1 cellular context compared by ENCODE assay signal in the genomic region with DNA sequence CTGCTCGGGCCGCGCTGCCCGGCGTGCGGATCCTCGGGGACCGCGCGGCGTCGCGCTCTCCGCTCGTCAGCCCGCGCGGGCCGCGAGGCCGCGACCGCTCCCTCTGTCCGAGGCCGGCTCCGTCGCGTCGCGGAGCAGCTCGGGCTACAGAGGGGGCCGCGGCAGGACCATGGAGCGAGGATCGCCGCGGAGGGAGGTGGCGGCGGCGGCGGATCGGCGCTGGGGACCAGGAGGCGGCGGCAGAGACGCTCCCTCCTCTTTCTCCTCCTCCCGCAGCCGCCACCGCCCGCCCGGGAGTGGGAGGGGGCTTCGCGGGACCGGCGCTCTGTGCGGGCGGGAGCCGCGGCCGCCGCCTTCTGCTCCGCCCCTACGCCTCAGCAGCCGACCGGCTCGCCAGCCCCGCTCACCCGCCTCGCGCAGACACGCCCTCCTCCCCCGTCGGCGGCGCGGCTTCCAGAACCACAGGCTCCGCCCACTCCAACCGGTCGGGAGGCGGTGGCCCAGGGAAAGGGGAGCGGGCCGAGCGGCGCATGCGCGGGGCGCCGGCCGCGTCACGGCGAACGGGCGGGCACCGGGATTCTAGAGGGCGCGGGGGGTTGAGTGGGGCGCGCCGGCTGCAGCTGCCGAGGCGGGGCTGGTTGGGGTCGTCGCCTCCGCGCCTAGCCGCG.
TF ChIP-seq lines count a peak whose summit lies in the region.

A gene with protein sequence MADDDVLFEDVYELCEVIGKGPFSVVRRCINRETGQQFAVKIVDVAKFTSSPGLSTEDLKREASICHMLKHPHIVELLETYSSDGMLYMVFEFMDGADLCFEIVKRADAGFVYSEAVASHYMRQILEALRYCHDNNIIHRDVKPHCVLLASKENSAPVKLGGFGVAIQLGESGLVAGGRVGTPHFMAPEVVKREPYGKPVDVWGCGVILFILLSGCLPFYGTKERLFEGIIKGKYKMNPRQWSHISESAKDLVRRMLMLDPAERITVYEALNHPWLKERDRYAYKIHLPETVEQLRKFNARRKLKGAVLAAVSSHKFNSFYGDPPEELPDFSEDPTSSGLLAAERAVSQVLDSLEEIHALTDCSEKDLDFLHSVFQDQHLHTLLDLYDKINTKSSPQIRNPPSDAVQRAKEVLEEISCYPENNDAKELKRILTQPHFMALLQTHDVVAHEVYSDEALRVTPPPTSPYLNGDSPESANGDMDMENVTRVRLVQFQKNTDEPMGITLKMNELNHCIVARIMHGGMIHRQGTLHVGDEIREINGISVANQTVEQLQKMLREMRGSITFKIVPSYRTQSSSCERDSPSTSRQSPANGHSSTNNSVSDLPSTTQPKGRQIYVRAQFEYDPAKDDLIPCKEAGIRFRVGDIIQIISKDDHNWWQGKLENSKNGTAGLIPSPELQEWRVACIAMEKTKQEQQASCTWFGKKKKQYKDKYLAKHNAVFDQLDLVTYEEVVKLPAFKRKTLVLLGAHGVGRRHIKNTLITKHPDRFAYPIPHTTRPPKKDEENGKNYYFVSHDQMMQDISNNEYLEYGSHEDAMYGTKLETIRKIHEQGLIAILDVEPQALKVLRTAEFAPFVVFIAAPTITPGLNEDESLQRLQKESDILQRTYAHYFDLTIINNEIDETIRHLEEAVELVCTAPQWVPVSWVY (minus strand): TSS at position 298 of the 668 bp plus-strand sequence. CDS start 566 bp downstream, outside the sequence.

TF ChIP-seq in K562, 482 proteins besides CTCF, POLR2A, EP300 and RAD21 (continued from another document and continues in another):
- TF ChIP-seq, protein P1, sequence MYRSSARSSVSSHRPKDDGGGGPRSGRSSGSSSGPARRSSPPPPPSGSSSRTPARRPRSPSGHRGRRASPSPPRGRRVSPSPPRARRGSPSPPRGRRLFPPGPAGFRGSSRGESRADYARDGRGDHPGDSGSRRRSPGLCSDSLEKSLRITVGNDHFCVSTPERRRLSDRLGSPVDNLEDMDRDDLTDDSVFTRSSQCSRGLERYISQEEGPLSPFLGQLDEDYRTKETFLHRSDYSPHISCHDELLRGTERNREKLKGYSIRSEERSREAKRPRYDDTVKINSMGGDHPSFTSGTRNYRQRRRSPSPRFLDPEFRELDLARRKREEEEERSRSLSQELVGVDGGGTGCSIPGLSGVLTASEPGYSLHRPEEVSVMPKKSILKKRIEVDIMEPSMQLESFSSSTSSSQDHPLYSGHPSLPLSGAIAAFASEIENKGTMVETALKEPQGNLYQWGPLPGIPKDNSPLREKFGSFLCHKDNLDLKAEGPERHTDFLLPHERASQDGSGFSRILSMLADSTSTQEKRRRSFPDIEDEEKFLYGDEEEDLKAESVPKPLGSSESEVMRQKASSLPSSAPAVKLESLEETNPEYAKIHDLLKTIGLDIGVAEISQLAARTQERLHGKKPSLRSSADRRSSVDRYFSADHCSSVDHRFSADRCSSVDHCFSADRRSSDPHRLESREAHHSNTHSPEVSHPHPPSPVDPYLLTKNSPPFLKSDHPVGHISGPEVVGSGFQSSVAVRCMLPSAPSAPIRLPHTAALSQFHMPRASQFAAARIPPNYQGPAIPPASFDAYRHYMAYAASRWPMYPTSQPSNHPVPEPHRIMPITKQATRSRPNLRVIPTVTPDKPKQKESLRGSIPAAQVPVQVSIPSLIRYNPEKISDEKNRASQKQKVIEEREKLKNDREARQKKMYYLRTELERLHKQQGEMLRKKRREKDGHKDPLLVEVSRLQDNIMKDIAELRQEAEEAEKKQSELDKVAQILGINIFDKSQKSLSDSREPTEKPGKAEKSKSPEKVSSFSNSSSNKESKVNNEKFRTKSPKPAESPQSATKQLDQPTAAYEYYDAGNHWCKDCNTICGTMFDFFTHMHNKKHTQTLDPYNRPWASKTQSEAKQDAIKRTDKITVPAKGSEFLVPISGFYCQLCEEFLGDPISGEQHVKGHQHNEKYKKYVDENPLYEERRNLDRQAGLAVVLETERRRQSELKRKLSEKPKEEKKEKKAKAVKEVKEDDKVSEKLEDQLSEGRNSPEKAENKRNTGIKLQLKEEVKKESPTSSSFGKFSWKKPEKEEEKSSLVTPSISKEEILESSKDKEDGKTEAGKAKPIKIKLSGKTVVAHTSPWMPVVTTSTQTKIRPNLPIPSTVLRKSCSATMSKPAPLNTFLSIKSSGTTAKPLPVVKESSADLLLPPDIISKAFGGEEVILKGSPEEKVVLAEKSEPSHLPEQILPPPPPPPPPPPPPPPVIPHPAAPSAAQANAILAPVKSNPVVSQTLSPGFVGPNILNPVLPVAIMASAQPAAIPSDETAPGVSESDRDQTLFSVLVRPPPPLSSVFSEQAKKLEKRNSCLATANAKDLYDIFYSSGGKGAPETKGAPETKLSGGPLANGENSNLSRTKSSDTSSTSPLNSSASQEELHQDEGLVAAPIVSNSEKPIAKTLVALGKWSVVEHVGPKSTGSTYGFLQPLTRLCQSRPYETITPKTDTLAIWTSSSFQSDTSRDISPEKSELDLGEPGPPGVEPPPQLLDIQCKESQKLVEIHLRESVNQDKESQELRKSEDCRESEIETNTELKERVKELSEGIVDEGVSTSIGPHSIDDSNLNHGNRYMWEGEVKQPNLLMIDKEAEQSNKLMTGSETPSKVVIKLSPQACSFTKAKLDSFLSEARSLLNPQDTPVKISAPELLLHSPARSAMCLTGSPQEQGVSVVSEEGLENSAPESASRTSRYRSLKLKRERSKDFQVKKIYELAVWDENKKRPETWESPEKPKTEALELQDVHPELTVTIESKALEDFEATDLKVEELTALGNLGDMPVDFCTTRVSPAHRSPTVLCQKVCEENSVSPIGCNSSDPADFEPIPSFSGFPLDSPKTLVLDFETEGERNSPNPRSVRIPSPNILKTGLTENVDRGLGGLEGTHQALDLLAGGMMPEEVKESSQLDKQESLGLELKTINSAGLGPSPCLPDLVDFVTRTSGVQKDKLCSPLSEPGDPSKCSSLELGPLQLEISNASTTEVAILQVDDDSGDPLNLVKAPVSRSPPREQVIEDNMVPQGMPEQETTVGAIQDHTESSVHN (IDR thresholded peaks at IDR 0.05; ENCODE audit: borderline replicate concordance in 1 of 2, low read depth in 1 of 2), result no peak
- TF ChIP-seq, protein P2, sequence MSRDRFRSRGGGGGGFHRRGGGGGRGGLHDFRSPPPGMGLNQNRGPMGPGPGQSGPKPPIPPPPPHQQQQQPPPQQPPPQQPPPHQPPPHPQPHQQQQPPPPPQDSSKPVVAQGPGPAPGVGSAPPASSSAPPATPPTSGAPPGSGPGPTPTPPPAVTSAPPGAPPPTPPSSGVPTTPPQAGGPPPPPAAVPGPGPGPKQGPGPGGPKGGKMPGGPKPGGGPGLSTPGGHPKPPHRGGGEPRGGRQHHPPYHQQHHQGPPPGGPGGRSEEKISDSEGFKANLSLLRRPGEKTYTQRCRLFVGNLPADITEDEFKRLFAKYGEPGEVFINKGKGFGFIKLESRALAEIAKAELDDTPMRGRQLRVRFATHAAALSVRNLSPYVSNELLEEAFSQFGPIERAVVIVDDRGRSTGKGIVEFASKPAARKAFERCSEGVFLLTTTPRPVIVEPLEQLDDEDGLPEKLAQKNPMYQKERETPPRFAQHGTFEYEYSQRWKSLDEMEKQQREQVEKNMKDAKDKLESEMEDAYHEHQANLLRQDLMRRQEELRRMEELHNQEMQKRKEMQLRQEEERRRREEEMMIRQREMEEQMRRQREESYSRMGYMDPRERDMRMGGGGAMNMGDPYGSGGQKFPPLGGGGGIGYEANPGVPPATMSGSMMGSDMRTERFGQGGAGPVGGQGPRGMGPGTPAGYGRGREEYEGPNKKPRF (IDR thresholded peaks at IDR 0.05; ENCODE audit: low read depth, low read length), result no peak
- TF ChIP-seq TEAD4 (IDR thresholded peaks at IDR 0.05; ENCODE audit: low read length) (no peak), TEAD4 (CRISPR knock-in tag; IDR thresholded peaks at IDR 0.05; ENCODE audit: borderline replicate concordance) (no peak), WHSC1 (IDR thresholded peaks at IDR 0.05; ENCODE audit: low read length) (no peak), FOXA3 (CRISPR knock-in tag; conservative IDR thresholded peaks at IDR 0.05 in 1 of 2, IDR thresholded peaks at IDR 0.05 in 1 of 2) (no peak), CBFA2T3 (IDR thresholded peaks at IDR 0.05) (no peak), ARID2 (IDR thresholded peaks at IDR 0.05) (no peak), BDP1 (IDR thresholded peaks at IDR 0.05; ENCODE audit: insufficient read depth, insufficient read length) (no peak), MAZ (CRISPR knock-in tag; conservative IDR thresholded peaks at IDR 0.05 in 1 of 2, IDR thresholded peaks at IDR 0.05 in 1 of 2) (peak in 1 of 2 experiments; percentile 83; a peak in 2 of 4 replicates), CREM (IDR thresholded peaks at IDR 0.05; ENCODE audit: low read depth) (peak; percentile 20; the same call in 1 of the 2 replicates), DMBX1 (CRISPR knock-in tag; IDR thresholded peaks at IDR 0.05; ENCODE audit: borderline replicate concordance) (no peak), MTA2 (IDR thresholded peaks at IDR 0.05; ENCODE audit: low read depth) (no peak), ZKSCAN1 (IDR thresholded peaks at IDR 0.05; ENCODE audit: low read depth, low read length) (no peak), ZNF41 (CRISPR knock-in tag; conservative IDR thresholded peaks at IDR 0.05) (no peak), EGR1 (conservative IDR thresholded peaks at IDR 0.05) (peak; percentile 57), RBFOX2 (IDR thresholded peaks at IDR 0.05; ENCODE audit: low read depth, low read length) (peak; percentile 57; the same call in 1 of the 2 replicates), CTBP1 (IDR thresholded peaks at IDR 0.05; ENCODE audit: borderline replicate concordance) (peak; percentile 89), SMAD1 (IDR thresholded peaks at IDR 0.05; ENCODE audit: low read depth, low read length, partially characterized antibody) (no peak), RNF2 (IDR thresholded peaks at IDR 0.05) (no peak), CXXC5 (CRISPR knock-in tag; IDR thresholded peaks at IDR 0.05) (peak; percentile 71)
- TF ChIP-seq, protein P3, sequence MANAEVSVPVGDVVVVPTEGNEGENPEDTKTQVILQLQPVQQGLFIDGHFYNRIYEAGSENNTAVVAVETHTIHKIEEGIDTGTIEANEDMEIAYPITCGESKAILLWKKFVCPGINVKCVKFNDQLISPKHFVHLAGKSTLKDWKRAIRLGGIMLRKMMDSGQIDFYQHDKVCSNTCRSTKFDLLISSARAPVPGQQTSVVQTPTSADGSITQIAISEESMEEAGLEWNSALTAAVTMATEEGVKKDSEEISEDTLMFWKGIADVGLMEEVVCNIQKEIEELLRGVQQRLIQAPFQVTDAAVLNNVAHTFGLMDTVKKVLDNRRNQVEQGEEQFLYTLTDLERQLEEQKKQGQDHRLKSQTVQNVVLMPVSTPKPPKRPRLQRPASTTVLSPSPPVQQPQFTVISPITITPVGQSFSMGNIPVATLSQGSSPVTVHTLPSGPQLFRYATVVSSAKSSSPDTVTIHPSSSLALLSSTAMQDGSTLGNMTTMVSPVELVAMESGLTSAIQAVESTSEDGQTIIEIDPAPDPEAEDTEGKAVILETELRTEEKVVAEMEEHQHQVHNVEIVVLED (CRISPR knock-in tag; IDR thresholded peaks at IDR 0.05), result peak; percentile 42
- TF ChIP-seq, protein P4, sequence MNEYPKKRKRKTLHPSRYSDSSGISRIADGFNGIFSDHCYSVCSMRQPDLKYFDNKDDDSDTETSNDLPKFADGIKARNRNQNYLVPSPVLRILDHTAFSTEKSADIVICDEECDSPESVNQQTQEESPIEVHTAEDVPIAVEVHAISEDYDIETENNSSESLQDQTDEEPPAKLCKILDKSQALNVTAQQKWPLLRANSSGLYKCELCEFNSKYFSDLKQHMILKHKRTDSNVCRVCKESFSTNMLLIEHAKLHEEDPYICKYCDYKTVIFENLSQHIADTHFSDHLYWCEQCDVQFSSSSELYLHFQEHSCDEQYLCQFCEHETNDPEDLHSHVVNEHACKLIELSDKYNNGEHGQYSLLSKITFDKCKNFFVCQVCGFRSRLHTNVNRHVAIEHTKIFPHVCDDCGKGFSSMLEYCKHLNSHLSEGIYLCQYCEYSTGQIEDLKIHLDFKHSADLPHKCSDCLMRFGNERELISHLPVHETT (CRISPR knock-in tag; conservative IDR thresholded peaks at IDR 0.05 in 1 of 2, IDR thresholded peaks at IDR 0.05 in 1 of 2), result peak in 1 of 2 experiments; percentile 87; a peak in 2 of 4 replicates
- TF ChIP-seq, protein P5, sequence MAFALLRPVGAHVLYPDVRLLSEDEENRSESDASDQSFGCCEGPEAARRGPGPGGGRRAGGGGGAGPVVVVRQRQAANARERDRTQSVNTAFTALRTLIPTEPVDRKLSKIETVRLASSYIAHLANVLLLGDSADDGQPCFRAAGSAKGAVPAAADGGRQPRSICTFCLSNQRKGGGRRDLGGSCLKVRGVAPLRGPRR (CRISPR knock-in tag; IDR thresholded peaks at IDR 0.05), result no peak
- TF ChIP-seq, protein P6, sequence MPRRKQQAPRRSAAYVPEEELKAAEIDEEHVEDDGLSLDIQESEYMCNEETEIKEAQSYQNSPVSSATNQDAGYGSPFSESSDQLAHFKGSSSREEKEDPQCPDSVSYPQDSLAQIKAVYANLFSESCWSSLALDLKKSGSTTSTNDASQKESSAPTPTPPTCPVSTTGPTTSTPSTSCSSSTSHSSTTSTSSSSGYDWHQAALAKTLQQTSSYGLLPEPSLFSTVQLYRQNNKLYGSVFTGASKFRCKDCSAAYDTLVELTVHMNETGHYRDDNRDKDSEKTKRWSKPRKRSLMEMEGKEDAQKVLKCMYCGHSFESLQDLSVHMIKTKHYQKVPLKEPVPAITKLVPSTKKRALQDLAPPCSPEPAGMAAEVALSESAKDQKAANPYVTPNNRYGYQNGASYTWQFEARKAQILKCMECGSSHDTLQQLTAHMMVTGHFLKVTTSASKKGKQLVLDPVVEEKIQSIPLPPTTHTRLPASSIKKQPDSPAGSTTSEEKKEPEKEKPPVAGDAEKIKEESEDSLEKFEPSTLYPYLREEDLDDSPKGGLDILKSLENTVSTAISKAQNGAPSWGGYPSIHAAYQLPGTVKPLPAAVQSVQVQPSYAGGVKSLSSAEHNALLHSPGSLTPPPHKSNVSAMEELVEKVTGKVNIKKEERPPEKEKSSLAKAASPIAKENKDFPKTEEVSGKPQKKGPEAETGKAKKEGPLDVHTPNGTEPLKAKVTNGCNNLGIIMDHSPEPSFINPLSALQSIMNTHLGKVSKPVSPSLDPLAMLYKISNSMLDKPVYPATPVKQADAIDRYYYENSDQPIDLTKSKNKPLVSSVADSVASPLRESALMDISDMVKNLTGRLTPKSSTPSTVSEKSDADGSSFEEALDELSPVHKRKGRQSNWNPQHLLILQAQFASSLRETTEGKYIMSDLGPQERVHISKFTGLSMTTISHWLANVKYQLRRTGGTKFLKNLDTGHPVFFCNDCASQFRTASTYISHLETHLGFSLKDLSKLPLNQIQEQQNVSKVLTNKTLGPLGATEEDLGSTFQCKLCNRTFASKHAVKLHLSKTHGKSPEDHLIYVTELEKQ (CRISPR knock-in tag; IDR thresholded peaks at IDR 0.05), result no peak
- TF ChIP-seq, protein P7, sequence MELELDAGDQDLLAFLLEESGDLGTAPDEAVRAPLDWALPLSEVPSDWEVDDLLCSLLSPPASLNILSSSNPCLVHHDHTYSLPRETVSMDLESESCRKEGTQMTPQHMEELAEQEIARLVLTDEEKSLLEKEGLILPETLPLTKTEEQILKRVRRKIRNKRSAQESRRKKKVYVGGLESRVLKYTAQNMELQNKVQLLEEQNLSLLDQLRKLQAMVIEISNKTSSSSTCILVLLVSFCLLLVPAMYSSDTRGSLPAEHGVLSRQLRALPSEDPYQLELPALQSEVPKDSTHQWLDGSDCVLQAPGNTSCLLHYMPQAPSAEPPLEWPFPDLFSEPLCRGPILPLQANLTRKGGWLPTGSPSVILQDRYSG (tag; conservative IDR thresholded peaks at IDR 0.05; ENCODE audit: low read depth), result no peak
- TF ChIP-seq, protein P8, sequence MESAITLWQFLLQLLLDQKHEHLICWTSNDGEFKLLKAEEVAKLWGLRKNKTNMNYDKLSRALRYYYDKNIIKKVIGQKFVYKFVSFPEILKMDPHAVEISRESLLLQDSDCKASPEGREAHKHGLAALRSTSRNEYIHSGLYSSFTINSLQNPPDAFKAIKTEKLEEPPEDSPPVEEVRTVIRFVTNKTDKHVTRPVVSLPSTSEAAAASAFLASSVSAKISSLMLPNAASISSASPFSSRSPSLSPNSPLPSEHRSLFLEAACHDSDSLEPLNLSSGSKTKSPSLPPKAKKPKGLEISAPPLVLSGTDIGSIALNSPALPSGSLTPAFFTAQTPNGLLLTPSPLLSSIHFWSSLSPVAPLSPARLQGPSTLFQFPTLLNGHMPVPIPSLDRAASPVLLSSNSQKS (CRISPR knock-in tag; IDR thresholded peaks at IDR 0.05), result no peak
